ENCODE assay signal across 18 cellular contexts in genomic region chrX:124440674-124441073, GRCh38.
A peak's percentile ranks its signal among the peaks of the same experiment; 100 is the strongest.
DNase-seq lines count a peak whose midpoint lies in the region; ATAC-seq and TF ChIP-seq lines count a peak whose summit lies in the region.
"Had no signal": no experiment of that assay in that cellular context is flagged by ENCODE, and none has a peak within 500 bp of the region (broad histone marks: within the 10 kb centered on the region; RNA-seq: fewer than 3 reads in every experiment).

No MANE protein-coding gene starts in this region.

- TF ChIP-seq POLR2A in tibial nerve (IDR thresholded peaks at IDR 0.05): no peak

- no peaks in the 10 kb centered on the region for H3K27me3 ChIP-seq in tibial nerve

- no peak overlapping the region for H3K4me3 ChIP-seq in tibial nerve
- H3K4me3 ChIP-seq in mucosa of descending colon: no peak overlapping the region
- H3K4me3 ChIP-seq: BLaER1, GM23248 had no signal

- peak; percentile 12 for DNase-seq in NCI-H1092 treated with DMSO at 0.1 percent for 48 hours (lab: John Stamatoyannopoulos, UW)
- no peak for DNase-seq in NCI-H1092 (lab: John Stamatoyannopoulos, UW)
- peak; percentile 60 for DNase-seq in NCI-H1436 (lab: John Stamatoyannopoulos, UW)
- DNase-seq in NCI-H748 (lab: John Stamatoyannopoulos, UW; ENCODE audit: unreplicated experiment): peak; percentile 50
- no peak for DNase-seq in tibial nerve (ENCODE audit: low spot score in 2 of 2)
- no peak for DNase-seq in activated CD4-positive, CD25-positive, alpha-beta regulatory T cell treated with anti-CD3 and anti-CD28 coated beads, Interleukin-2, amount 50 U/mL, for 72 hours
- no peak for DNase-seq in mucosa of descending colon
- DNase-seq: Caco-2; CD4-positive, CD25-positive, alpha-beta regulatory T cell; CD8-positive, alpha-beta T cell; DMS153; DND-41; GM23248; H7; HCEC 1CT had no signal

- H3K4me1 ChIP-seq in tibial nerve: no peaks in the 10 kb centered on the region
- H3K4me1 ChIP-seq in mucosa of descending colon (ENCODE audit: low read depth): no peaks in the 10 kb centered on the region
- H3K4me1 ChIP-seq: BLaER1, Caco-2 had no signal

- intact Hi-C loops in mucosa of descending colon (cut with DNase I, micrococcal nuclease): no loop called here

- H3K36me3 ChIP-seq in tibial nerve (no peaks in the 10 kb centered on the region), mucosa of descending colon (ENCODE audit: low read depth) (no peaks in the 10 kb centered on the region)
- H3K36me3 ChIP-seq: BLaER1 had no signal

- no peak for TF ChIP-seq EP300 in tibial nerve (IDR thresholded peaks at IDR 0.05)

- H3K27ac ChIP-seq in tibial nerve: no peak overlapping the region
- H3K27ac ChIP-seq: 22Rv1, BLaER1, C4-2B, GM23248 had no signal

- H3K9me3 ChIP-seq in tibial nerve: no peaks in the 10 kb centered on the region
- H3K9me3 ChIP-seq in mucosa of descending colon: no peaks in the 10 kb centered on the region
- H3K9me3 ChIP-seq: BLaER1, Caco-2 had no signal

- WGBS in tibial nerve, 2 donors: 72 to 87% methylated on average over 2 of the region's 2 CpGs

- no peak for ATAC-seq in mucosa of descending colon
- ATAC-seq: CD8-positive, alpha-beta T cell had no signal

- TF ChIP-seq CTCF in tibial nerve (IDR thresholded peaks at IDR 0.05) (no peak), mucosa of descending colon (IDR thresholded peaks at IDR 0.05) (no peak)

Comparison
In these comparisons a context has a peak if more than half of its experiments do, and no peak if none do; other contexts are left out.
1. DNase-seq: peak in NCI-H1092 treated with DMSO at 0.1 percent for 48 hours (single experiment), NCI-H1436 (single experiment) and NCI-H748 (single experiment); none in NCI-H1092 (single experiment), tibial nerve (0 of 2), activated CD4-positive, CD25-positive, alpha-beta regulatory T cell treated with anti-CD3 and anti-CD28 coated beads, Interleukin-2, amount 50 U/mL, for 72 hours (single experiment) and mucosa of descending colon (0 of 3).